Comparison of ENCODE assay signal across 16 cellular contexts in genomic region chr7:14195896-14196295, GRCh38.
DNase-seq lines count a peak whose midpoint lies in the region; ATAC-seq and TF ChIP-seq lines count a peak whose summit lies in the region.
"Had no signal": no experiment of that assay in that cellular context is flagged by ENCODE, and none has a peak within 500 bp of the region (broad histone marks: within the 10 kb centered on the region; RNA-seq: fewer than 3 reads in every experiment).

No MANE protein-coding gene starts in this region.

- H3K36me3 Mint-ChIP-seq in brain = peaks cover 11% of the 10 kb centered on the region
- H3K36me3 Mint-ChIP-seq in neural crest cell (ENCODE audit: low read depth) = peaks cover 11% of the 10 kb centered on the region
- H3K36me3 Mint-ChIP-seq in stimulated activated memory B cell treated with anti-CD40 and anti-IgM and Interleukin-4, amounts not matched to agents 10 μg/mL and 1 μg/mL and 100 μg/mL, for 72 hours = no peaks in the 10 kb centered on the region

- POLR2A ChIA-PET in A673 (lab: Charles Lee; ENCODE audit: low non-redundant PET) = no interaction called here

- H3K27me3 Mint-ChIP-seq in brain (peaks cover 3% of the 10 kb centered on the region), neural crest cell (ENCODE audit: low read depth) (no peaks in the 10 kb centered on the region)
- no peaks in the 10 kb centered on the region for H3K27me3 Mint-ChIP-seq in stimulated activated memory B cell treated with anti-CD40 and anti-IgM and Interleukin-4, amounts not matched to agents 10 μg/mL and 1 μg/mL and 100 μg/mL, for 72 hours

- H3K9me3 Mint-ChIP-seq in brain (peaks cover 0 to 20% (median 16%) of the 10 kb centered on the region in 5 experiments), neural crest cell (peaks cover 10% of the 10 kb centered on the region)
- peaks cover 4% of the 10 kb centered on the region for H3K9me3 Mint-ChIP-seq in stimulated activated memory B cell treated with anti-CD40 and anti-IgM and Interleukin-4, amounts not matched to agents 10 μg/mL and 1 μg/mL and 100 μg/mL, for 72 hours
- H3K9me3 Mint-ChIP-seq: HFFc6 had no signal

- H3K27ac Mint-ChIP-seq in brain (peak overlapping the region in 4 of 5 experiments; percentile 33 to 86 (median 81)), neural crest cell (ENCODE audit: unreplicated experiment) (peak overlapping the region; percentile 5)
- no peak overlapping the region for H3K27ac Mint-ChIP-seq in stimulated activated memory B cell treated with anti-CD40 and anti-IgM and Interleukin-4, amounts not matched to agents 10 μg/mL and 1 μg/mL and 100 μg/mL, for 72 hours
- H3K27ac Mint-ChIP-seq: HFFc6 had no signal

- H3K27ac ChIP-seq in A673 (ENCODE audit: low read depth, low read length, poor library complexity, severe bottlenecking) = no peak overlapping the region

- CTCF ChIA-PET in A673 (lab: Charles Lee) = no interaction called here

- no peaks in the 10 kb centered on the region for H3K9me3 ChIP-seq in A673 (ENCODE audit: low read depth, low read length, poor library complexity, severe bottlenecking)

- DNase-seq in A673 (ENCODE audit: low spot score) (peak; percentile 61), RPMI7951 (ENCODE audit: low read depth) (peak; percentile 16), neural crest cell (ENCODE audit: low read depth, low spot score) (no peak), DMS79 (lab: John Stamatoyannopoulos, UW) (no peak), occipital lobe (lab: John Stamatoyannopoulos, UW) (no peak)
- DNase-seq: HFFc6, Karpas-422, NCI-H1105, NCI-H1694 treated with DMSO at 0.1 percent for 48 hours, NCI-H2107, NCI-H226, NCI-H526 treated with DMSO at 0.1 percent for 48 hours, SIG-M5 had no signal

- TF ChIP-seq CTCF in A673 (conservative IDR thresholded peaks at IDR 0.05; ENCODE audit: low read depth, low read length) = no peak
- no peak for TF ChIP-seq CTCF in brain (conservative IDR thresholded peaks at IDR 0.05)
- no peak for TF ChIP-seq CTCF in neural crest cell (conservative IDR thresholded peaks at IDR 0.05)

- intact Hi-C loops in A673 (cut with micrococcal nuclease; ENCODE audit: unreplicated experiment) = no loop called here

- H3K36me3 ChIP-seq in A673 (ENCODE audit: insufficient read depth, low read length, poor library complexity, severe bottlenecking) = no peaks in the 10 kb centered on the region

- peak overlapping the region in 1 of 5 experiments; percentile 15 for H3K4me3 Mint-ChIP-seq in brain
- peak overlapping the region; percentile 24 for H3K4me3 Mint-ChIP-seq in neural crest cell
- H3K4me3 Mint-ChIP-seq in stimulated activated memory B cell treated with anti-CD40 and anti-IgM and Interleukin-4, amounts not matched to agents 10 μg/mL and 1 μg/mL and 100 μg/mL, for 72 hours = no peak overlapping the region
- H3K4me3 Mint-ChIP-seq: HFFc6 had no signal

- BruUV-seq in A673 (replicated peaks; lab: Mats Ljungman, UMichigan) = no TSS peak

- H3K4me1 Mint-ChIP-seq in brain (peaks cover 42% of the 10 kb centered on the region), neural crest cell (peaks cover 44% of the 10 kb centered on the region)
- H3K4me1 Mint-ChIP-seq in stimulated activated memory B cell treated with anti-CD40 and anti-IgM and Interleukin-4, amounts not matched to agents 10 μg/mL and 1 μg/mL and 100 μg/mL, for 72 hours = no peaks in the 10 kb centered on the region

- no peaks in the 10 kb centered on the region for H3K27me3 ChIP-seq in A673 (replicated peaks; ENCODE audit: insufficient read depth, low read depth, low read length, poor library complexity)

- H3K4me3 ChIP-seq in A673 (ENCODE audit: low read depth, low read length, poor library complexity, severe bottlenecking) = no peak overlapping the region

- ATAC-seq in stimulated activated memory B cell treated with anti-CD40 and anti-IgM and Interleukin-4, amounts not matched to agents 10 μg/mL and 1 μg/mL and 100 μg/mL, for 72 hours = no peak
- ATAC-seq in GM21737 (IDR thresholded peaks at IDR 0.05; ENCODE audit: unreplicated experiment) = no peak

- peaks cover 15% of the 10 kb centered on the region for H3K4me1 ChIP-seq in A673 (ENCODE audit: insufficient read depth, low read length, poor library complexity, severe bottlenecking)

Comparison
In these comparisons a context has a peak if more than half of its experiments do, and no peak if none do; other contexts are left out.
1. DNase-seq: peak in A673 (single experiment) and RPMI7951 (single experiment); none in neural crest cell (single experiment), DMS79 (single experiment) and occipital lobe (single experiment).